22 cellular contexts compared by ENCODE assay signal in the genomic region with DNA sequence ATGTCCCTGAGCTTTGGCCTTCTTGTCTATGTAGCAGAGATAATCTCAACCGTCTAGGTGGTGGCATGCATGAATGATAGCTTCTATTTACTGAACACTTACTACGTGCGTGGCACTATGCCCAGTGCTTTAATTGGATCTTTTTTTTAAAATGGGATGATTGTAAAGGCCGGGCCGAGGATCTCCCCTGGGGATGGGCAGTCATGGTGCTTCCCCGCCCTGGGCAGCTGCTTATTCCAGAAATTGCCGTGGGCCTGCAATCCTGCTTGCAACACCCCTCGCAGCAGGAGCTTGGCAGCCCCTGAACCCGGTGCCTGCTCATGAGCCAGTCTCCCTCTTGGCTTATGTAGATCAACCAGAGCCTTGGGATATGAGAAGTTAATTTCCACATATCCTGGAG.
"Had no signal": no experiment of that assay in that cellular context is flagged by ENCODE, and none has a peak within 500 bp of the region (broad histone marks: within the 10 kb centered on the region; RNA-seq: fewer than 3 reads in every experiment).

No MANE protein-coding gene starts in this region.

- DNase-seq: activated CD4-positive, alpha-beta T cell treated with anti-CD3 and anti-CD28 coated beads for 4 hours; activated CD4-positive, alpha-beta T cell treated with anti-CD3 and anti-CD28 coated beads, Interleukin-2, amount 50 U/mL, for 4 hours; activated CD8-positive, alpha-beta memory T cell treated with anti-CD3 and anti-CD28 coated beads, Interleukin-2, amount 50 U/mL, for 48 hours; activated CD8-positive, alpha-beta T cell treated with anti-CD3 and anti-CD28 coated beads, Interleukin-2, amount 10 ng/mL, durations not matched to agents 7 days and 5 days; activated effector memory CD4-positive, alpha-beta T cell treated with Interleukin-2 at 50 U/mL for 16 hours; activated naive CD4-positive, alpha-beta T cell; activated T-cell treated with anti-CD3 and anti-CD28 coated beads, Interleukin-2, amount 50 U/mL, for 1 hour; aorta; caudate nucleus; colonic mucosa; MM.1S; NCI-H1694; NCI-H2029; NCI-H446; NCI-H524 treated with DMSO at 0.1 percent for 48 hours; OCI-M1; RPMI8226; SW 1271 had no signal

- ATAC-seq: activated CD4-positive, CD25-positive, alpha-beta regulatory T cell treated with anti-CD3 and anti-CD28 coated beads, Interleukin-2, amount 50 U/mL, for 24 hours; activated CD8-positive, alpha-beta T cell treated with anti-CD3 and anti-CD28 coated beads, Interleukin-2, amount 10 ng/mL, durations not matched to agents 7 days and 5 days; Panc1; Right ventricle myocardium inferior; SK-N-SH treated with all-trans-retinoic acid at 6 μM for 48 hours had no signal
